Comparison of ENCODE assay signal across 23 cellular contexts in the genomic region with DNA sequence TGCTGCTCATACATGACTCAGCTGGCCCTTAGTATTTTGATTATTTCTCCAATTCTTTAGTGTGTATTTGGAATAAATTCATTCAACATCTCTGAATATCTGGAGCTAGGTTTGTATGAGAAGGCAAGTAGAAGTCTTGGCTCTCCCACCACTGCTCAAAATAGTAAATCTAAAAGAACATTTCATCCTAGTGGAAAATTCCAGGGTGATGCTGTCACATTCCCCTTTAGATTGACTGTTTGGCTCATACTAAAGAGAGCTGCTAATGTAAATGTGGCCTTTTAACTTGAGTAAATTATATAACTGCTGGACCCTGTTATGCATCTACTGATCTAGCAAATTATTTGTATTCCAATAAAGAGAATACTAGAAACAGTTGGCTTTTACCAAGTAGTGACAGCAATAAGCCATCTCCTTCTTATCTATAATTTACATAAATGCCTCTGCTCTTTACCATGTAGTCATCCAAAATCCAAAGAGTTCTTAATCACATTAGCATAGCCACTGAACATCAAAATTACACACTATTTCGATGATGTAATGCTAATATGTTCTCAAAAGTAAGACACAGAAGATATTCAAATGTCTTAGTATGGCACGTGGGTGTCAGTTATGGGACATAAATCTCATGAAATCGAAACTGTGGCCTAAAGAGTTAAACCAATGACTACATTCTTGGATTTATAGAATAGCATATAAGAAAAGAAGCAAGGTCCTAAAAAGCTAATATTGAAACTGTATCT.
A peak's percentile ranks its signal among the peaks of the same experiment; 100 is the strongest.
DNase-seq lines count a peak whose midpoint lies in the region; ATAC-seq, FAIRE-seq and TF ChIP-seq lines count a peak whose summit lies in the region.
"Had no signal": no experiment of that assay in that cellular context is flagged by ENCODE, and none has a peak within 500 bp of the region (broad histone marks: within the 10 kb centered on the region; RNA-seq: fewer than 3 reads in every experiment).

No MANE protein-coding gene starts in this region.

- in situ Hi-C loops in IMR-90 (cut with MboI; ENCODE audit: low sequenced_read_pairs): no loop called here
- in situ Hi-C loops in GM12878 (cut with MboI): no loop called here

- no peaks in the 10 kb centered on the region for H3K9me1 ChIP-seq in IMR-90 (ENCODE audit: insufficient read depth, low read length)

- no peak overlapping the region for H2BK120ac ChIP-seq in IMR-90 (ENCODE audit: low read depth, low read length)

- TF ChIP-seq RAD21 in IMR-90 (IDR thresholded peaks at IDR 0.05; ENCODE audit: low read length) (no peak), GM12878 (IDR thresholded peaks at IDR 0.05; ENCODE audit: insufficient read depth, low read depth, low read length) (no peak)

- no peak overlapping the region for H2BK20ac ChIP-seq in IMR-90 (ENCODE audit: low read depth, low read length)

- no peaks in the 10 kb centered on the region for H3K4me1 Mint-ChIP-seq in CD8-positive, alpha-beta memory T cell
- H3K4me1 Mint-ChIP-seq: activated CD4-positive, alpha-beta T cell treated with anti-CD3 and anti-CD28 coated beads, Interleukin-2, amount 10 ng/mL, durations not matched to agents 24 days and 14 days; activated naive CD8-positive, alpha-beta T cell treated with anti-CD3 and anti-CD28 coated beads, Interleukin-2, amount 10 ng/mL, durations not matched to agents 7 days and 5 days; naive thymus-derived CD4-positive, alpha-beta T cell had no signal

- no peak overlapping the region for H2AK9ac ChIP-seq in IMR-90 (replicated peaks; ENCODE audit: low read depth, low read length, poor library complexity)

- no peak overlapping the region for H3K9ac ChIP-seq in IMR-90 (ENCODE audit: low read depth, low read length)
- no peak overlapping the region for H3K9ac ChIP-seq in GM12878 (ENCODE audit: control insufficient read depth, insufficient read depth, low read length)

- dilution Hi-C loops in IMR-90 (cut with HindIII; ENCODE audit: low sequenced_read_pairs, unreplicated experiment): no loop called here

- WGBS in IMR-90 (ENCODE audit: extremely low coverage in 2 of 2, insufficient read length in 1 of 2), 2 experiments: no CpG with 5 or more reads among the region's 3 CpGs
- WGBS in GM12878 (ENCODE audit: insufficient coverage, insufficient replicate concordance, low lambda C conversion rate, missing lambda C conversion rate): 2% methylated on average over 3 of the region's 3 CpGs

- H3K23ac ChIP-seq in IMR-90 (ENCODE audit: low read depth, low read length): no peak overlapping the region

- POLR2A ChIA-PET in IMR-90 (lab: Charles Lee; ENCODE audit: unreplicated experiment) (interaction anchor here (0.6 kb wide), 1 partner anchor 7 kb away, joined by 7 read pairs; no protein-coding TSS in a partner anchor), GM12878 (lab: Charles Lee) (no interaction called here)
- POLR2A ChIA-PET in CD8-positive, alpha-beta memory T cell (lab: Charles Lee): no interaction called here

- H2BK5ac ChIP-seq in IMR-90 (ENCODE audit: low read depth, low read length, poor library complexity, severe bottlenecking): no peak overlapping the region

- peak; percentile 1 for DNase-seq in IMR-90
- no peak for DNase-seq in GM12878 (ENCODE audit: low read depth, low spot score)
- DNase-seq in inferior parietal cortex (ENCODE audit: extremely low spot score): peak; percentile 40
- DNase-seq in skeletal muscle cell (ENCODE audit: low read depth): peak; percentile 20
- no peak for DNase-seq in hepatic stellate cell (ENCODE audit: low spot score)
- DNase-seq in CD8-positive, alpha-beta memory T cell: no peak
- DNase-seq: activated CD4-positive, alpha-beta T cell treated with anti-CD3 and anti-CD28 coated beads, Interleukin-2, amount 10 ng/mL, durations not matched to agents 24 days and 14 days; activated gamma-delta T cell; activated naive CD8-positive, alpha-beta T cell treated with anti-CD3 and anti-CD28 coated beads, Interleukin-2, amount 10 ng/mL, durations not matched to agents 7 days and 5 days; activated T-cell treated with anti-CD3 and anti-CD28 coated beads, Interleukin-2, amount 50 U/mL, for 1 hour; C1 segment of cervical spinal cord; Caco-2; DMS79 treated with DMSO at 0.1 percent for 48 hours; effector CD8-positive, alpha-beta T cell; foreskin keratinocyte; naive thymus-derived CD4-positive, alpha-beta T cell; occipital lobe; psoas muscle; upper lobe of left lung had no signal

- H3K14ac ChIP-seq in IMR-90 (replicated peaks; ENCODE audit: low read depth, low read length): no peak overlapping the region

- TF ChIP-seq POLR2A in IMR-90 (IDR thresholded peaks at IDR 0.05; ENCODE audit: low read depth, low read length): no peak
- TF ChIP-seq POLR2A in GM12878 (IDR thresholded peaks at IDR 0.05; ENCODE audit: low read depth, low read length): no peak

- no peak overlapping the region for H3K4ac ChIP-seq in IMR-90 (ENCODE audit: low read depth, low read length)

- H3K27ac Mint-ChIP-seq in CD8-positive, alpha-beta memory T cell: no peak overlapping the region
- H3K27ac Mint-ChIP-seq: activated CD4-positive, alpha-beta T cell treated with anti-CD3 and anti-CD28 coated beads, Interleukin-2, amount 10 ng/mL, durations not matched to agents 24 days and 14 days; activated naive CD8-positive, alpha-beta T cell treated with anti-CD3 and anti-CD28 coated beads, Interleukin-2, amount 10 ng/mL, durations not matched to agents 7 days and 5 days; naive thymus-derived CD4-positive, alpha-beta T cell had no signal

- no peak for ATAC-seq in IMR-90 (ENCODE audit: low read depth)
- no peak for ATAC-seq in GM12878
- ATAC-seq in GM21737 (IDR thresholded peaks at IDR 0.05; ENCODE audit: unreplicated experiment): no peak
- ATAC-seq: foreskin keratinocyte; naive thymus-derived CD4-positive, alpha-beta T cell had no signal

- no peak overlapping the region for H4K5ac ChIP-seq in IMR-90 (ENCODE audit: low read depth, low read length)

- SMC1A ChIA-PET in GM12878 (lab: Charles Lee; ENCODE audit: uncharacterized antibody, unreplicated experiment): interaction anchor here (0.8 to 1.1 kb wide), 2 partner anchors 14 to 42 kb away, joined by 3 to 4 read pairs; no protein-coding TSS in a partner anchor

- no peak overlapping the region for H2BK15ac ChIP-seq in IMR-90 (ENCODE audit: low read depth, low read length)

- BruUV-seq in IMR-90 (replicated peaks; lab: Mats Ljungman, UMichigan): no TSS peak
- BruUV-seq in GM12878 (replicated peaks; lab: Mats Ljungman, UMichigan): no TSS peak

- H3K79me2 ChIP-seq in GM12878 (ENCODE audit: control insufficient read depth, insufficient read depth, low read length): no peaks in the 10 kb centered on the region
- H3K79me2 ChIP-seq: hepatocyte had no signal

- no peaks in the 10 kb centered on the region for H3K79me1 ChIP-seq in IMR-90 (ENCODE audit: low read depth in 1 of 2, low read length in 2 of 2)

- H2AFZ ChIP-seq in IMR-90 (replicated peaks; ENCODE audit: low read length, poor library complexity) (no peak overlapping the region), GM12878 (ENCODE audit: control insufficient read depth, low read depth, low read length) (no peak overlapping the region)
- H2AFZ ChIP-seq: hepatocyte had no signal

- H3K4me2 ChIP-seq in IMR-90 (ENCODE audit: low read depth, low read length) (no peak overlapping the region), GM12878 (ENCODE audit: control insufficient read depth, insufficient read depth) (no peak overlapping the region)
- H3K4me2 ChIP-seq: hepatocyte, smooth muscle cell had no signal

- H3K56ac ChIP-seq in IMR-90 (ENCODE audit: extremely low read depth, insufficient read depth, low read length): no peak overlapping the region

- H3K4me3 Mint-ChIP-seq in CD8-positive, alpha-beta memory T cell: no peak overlapping the region
- H3K4me3 Mint-ChIP-seq: activated CD4-positive, alpha-beta T cell treated with anti-CD3 and anti-CD28 coated beads, Interleukin-2, amount 10 ng/mL, durations not matched to agents 24 days and 14 days; activated naive CD8-positive, alpha-beta T cell treated with anti-CD3 and anti-CD28 coated beads, Interleukin-2, amount 10 ng/mL, durations not matched to agents 7 days and 5 days; naive thymus-derived CD4-positive, alpha-beta T cell had no signal

- H3K36me3 ChIP-seq in IMR-90 (ENCODE audit: control insufficient read depth, insufficient read depth, low read length) (no peaks in the 10 kb centered on the region), GM12878 (ENCODE audit: control insufficient read depth in 2 of 2, insufficient read depth in 2 of 2, low read length in 1 of 2) (no peaks in the 10 kb centered on the region)
- no peaks in the 10 kb centered on the region for H3K36me3 ChIP-seq in CD8-positive, alpha-beta memory T cell (ENCODE audit: insufficient read depth, low read length)
- H3K36me3 ChIP-seq: upper lobe of left lung had no signal

- no peak for FAIRE-seq in GM12878 (lab: Jason Lieb, UNC)

- H3K27me3 ChIP-seq in IMR-90 (ENCODE audit: control insufficient read depth, insufficient read depth, low read length) (no peaks in the 10 kb centered on the region), GM12878 (replicated peaks in 1 of 2; ENCODE audit: control insufficient read depth in 2 of 2, insufficient read depth in 2 of 2, low read length in 1 of 2) (no peaks in the 10 kb centered on the region)
- no peaks in the 10 kb centered on the region for H3K27me3 ChIP-seq in CD8-positive, alpha-beta memory T cell (ENCODE audit: insufficient read depth, low read length, poor library complexity, severe bottlenecking)
- H3K27me3 ChIP-seq: foreskin keratinocyte, hepatocyte, upper lobe of left lung had no signal

- TF ChIP-seq CTCF in IMR-90 (conservative IDR thresholded peaks at IDR 0.05; ENCODE audit: low read depth, low read length) (no peak), GM12878 (IDR thresholded peaks at IDR 0.05 in 2 of 3, conservative IDR thresholded peaks at IDR 0.05 in 1 of 3; ENCODE audit: control insufficient read depth in 2 of 3, extremely low read depth in 1 of 3, insufficient read depth in 1 of 3, low read depth in 3 of 3, low read length in 3 of 3) (no peak)

- H3K4me1 ChIP-seq in IMR-90 (ENCODE audit: control insufficient read depth, insufficient read depth, low read length) (no peaks in the 10 kb centered on the region), GM12878 (ENCODE audit: control insufficient read depth, insufficient read depth, low read length) (no peaks in the 10 kb centered on the region)
- no peaks in the 10 kb centered on the region for H3K4me1 ChIP-seq in CD8-positive, alpha-beta memory T cell (ENCODE audit: insufficient read depth, low read length)
- H3K4me1 ChIP-seq: Caco-2, foreskin keratinocyte, upper lobe of left lung had no signal

- H3K27ac ChIP-seq in IMR-90 (ENCODE audit: insufficient read depth, low read length): no peak overlapping the region
- no peak overlapping the region for H3K27ac ChIP-seq in GM12878 (ENCODE audit: control insufficient read depth, insufficient read depth)
- H3K27ac ChIP-seq in CD8-positive, alpha-beta memory T cell (ENCODE audit: low read depth, low read length): no peak overlapping the region
- H3K27ac ChIP-seq: foreskin keratinocyte, hepatocyte, HL-60, upper lobe of left lung had no signal

- peaks cover 0 to 17% (median 4%) of the 10 kb centered on the region in 5 donors for H3K9me3 Mint-ChIP-seq in CD8-positive, alpha-beta memory T cell
- H3K9me3 Mint-ChIP-seq: activated CD4-positive, alpha-beta T cell treated with anti-CD3 and anti-CD28 coated beads, Interleukin-2, amount 10 ng/mL, durations not matched to agents 24 days and 14 days had no signal

- no peak for TF ChIP-seq EP300 in GM12878 (IDR thresholded peaks at IDR 0.05; ENCODE audit: borderline replicate concordance in 1 of 2, control insufficient read depth in 1 of 2, low read depth in 2 of 2, low read length in 2 of 2)

- CTCF ChIA-PET in IMR-90 (lab: Yijun Ruan, JAX): interaction anchor here (0.6 kb wide), 1 partner anchor 733 kb away, joined by 3 read pairs; no protein-coding TSS in a partner anchor
- CTCF ChIA-PET in GM12878 (lab: Yijun Ruan, JAX): no interaction called here
- CTCF ChIA-PET in CD8-positive, alpha-beta memory T cell (lab: Charles Lee): no interaction called here

- intact Hi-C loops in IMR-90 (cut with micrococcal nuclease): no loop called here
- intact Hi-C loops in GM12878 (cut with micrococcal nuclease; ENCODE audit: unreplicated experiment): no loop called here

- H4K20me1 ChIP-seq in IMR-90 (ENCODE audit: insufficient read depth, low read length): no peaks in the 10 kb centered on the region
- no peaks in the 10 kb centered on the region for H4K20me1 ChIP-seq in GM12878 (ENCODE audit: control insufficient read depth, insufficient read depth)

- no peak overlapping the region for H2AK5ac ChIP-seq in IMR-90 (ENCODE audit: low read depth, low read length)

- H3K36me3 Mint-ChIP-seq in CD8-positive, alpha-beta memory T cell: no peaks in the 10 kb centered on the region
- H3K36me3 Mint-ChIP-seq: activated naive CD8-positive, alpha-beta T cell treated with anti-CD3 and anti-CD28 coated beads, Interleukin-2, amount 10 ng/mL, durations not matched to agents 7 days and 5 days; naive thymus-derived CD4-positive, alpha-beta T cell had no signal

- RAD21 ChIA-PET in GM12878 (lab: Charles Lee; ENCODE audit: unreplicated experiment): no interaction called here

- H3K4me3 ChIP-seq in IMR-90 (ENCODE audit: insufficient read depth, low read depth, low read length) (no peak overlapping the region), GM12878 (no peak overlapping the region), skeletal muscle cell (ENCODE audit: low read depth, low read length) (no peak overlapping the region)
- H3K4me3 ChIP-seq in CD8-positive, alpha-beta memory T cell (ENCODE audit: low read length): no peak overlapping the region
- H3K4me3 ChIP-seq: hepatocyte, psoas muscle, smooth muscle cell, upper lobe of left lung had no signal

- no peak overlapping the region for H4K91ac ChIP-seq in IMR-90 (ENCODE audit: insufficient read depth, low read depth, low read length)

- no peak overlapping the region for H4K8ac ChIP-seq in IMR-90 (ENCODE audit: low read depth in 2 of 2, low read length in 2 of 2)

- no peaks in the 10 kb centered on the region for H3K27me3 Mint-ChIP-seq in CD8-positive, alpha-beta memory T cell
- H3K27me3 Mint-ChIP-seq: activated CD4-positive, alpha-beta T cell treated with anti-CD3 and anti-CD28 coated beads, Interleukin-2, amount 10 ng/mL, durations not matched to agents 24 days and 14 days; activated naive CD8-positive, alpha-beta T cell treated with anti-CD3 and anti-CD28 coated beads, Interleukin-2, amount 10 ng/mL, durations not matched to agents 7 days and 5 days; naive thymus-derived CD4-positive, alpha-beta T cell had no signal

- H3K18ac ChIP-seq in IMR-90 (ENCODE audit: low read depth, low read length): no peak overlapping the region

- no peaks in the 10 kb centered on the region for H3K9me3 ChIP-seq in IMR-90 (ENCODE audit: control insufficient read depth, insufficient read depth, low read length)
- no peaks in the 10 kb centered on the region for H3K9me3 ChIP-seq in GM12878 (replicated peaks; ENCODE audit: control insufficient read depth, insufficient read depth, low read length)
- no peaks in the 10 kb centered on the region for H3K9me3 ChIP-seq in CD8-positive, alpha-beta memory T cell (ENCODE audit: low read length)
- H3K9me3 ChIP-seq: Caco-2, psoas muscle, upper lobe of left lung had no signal

Comparison
In these comparisons a context has a peak if more than half of its experiments do, and no peak if none do; other contexts are left out.
1. DNase-seq: peak in IMR-90 (single experiment), inferior parietal cortex (single experiment) and skeletal muscle cell (single experiment); none in GM12878 (single experiment), hepatic stellate cell (single experiment) and CD8-positive, alpha-beta memory T cell (0 of 5).